ENCODE assay signal across 12 cellular contexts in genomic region chr21:42461881-42462877, GRCh38. TPM values are rescaled to one million over a fixed set of nuclear protein-coding genes. Genes with fewer than 3 reads are reported as not detected.
DNase-seq lines count a peak whose midpoint lies in the region; ATAC-seq and TF ChIP-seq lines count a peak whose summit lies in the region.
"Had no signal": no experiment of that assay in that cellular context is flagged by ENCODE, and none has a peak within 500 bp of the region (broad histone marks: within the 10 kb centered on the region; RNA-seq: fewer than 3 reads in every experiment).

No MANE protein-coding gene starts in this region.

- no peaks in the 10 kb centered on the region for H3K27me3 ChIP-seq in HUES6 (ENCODE audit: control insufficient read depth, insufficient read depth, low read length)
- H3K27me3 ChIP-seq in left lung, result no peaks in the 10 kb centered on the region
- H3K27me3 ChIP-seq: adrenal gland had no signal

- H3K9me3 ChIP-seq in HUES6 (ENCODE audit: control insufficient read depth, insufficient read depth, low read depth, low read length) (peaks cover 18% of the 10 kb centered on the region), OCI-LY7 (ENCODE audit: low read length) (peaks cover 9% of the 10 kb centered on the region; the same call in 1 of the 2 replicates), left lung (no peaks in the 10 kb centered on the region)
- H3K9me3 ChIP-seq: adrenal gland had no signal

- H3K27ac ChIP-seq in HUES6 (ENCODE audit: low read depth, low read length), result peak overlapping the region; percentile 22; the same call in 1 of the 2 replicates
- H3K27ac ChIP-seq in OCI-LY7 (ENCODE audit: low read depth, low read length, poor library complexity, severe bottlenecking), result peak overlapping the region; percentile 83
- no peak overlapping the region for H3K27ac ChIP-seq in left lung
- H3K27ac ChIP-seq: adrenal gland had no signal

- H3K4me1 ChIP-seq in HUES6 (ENCODE audit: control insufficient read depth, insufficient read depth, low read length), result peaks cover 36% of the 10 kb centered on the region
- H3K4me1 ChIP-seq in OCI-LY7 (ENCODE audit: insufficient read depth, low read length, poor library complexity, severe bottlenecking), result peaks cover 76% of the 10 kb centered on the region
- H3K4me1 ChIP-seq in left lung, result peaks cover 0 to 12% of the 10 kb centered on the region in 2 donors
- H3K4me1 ChIP-seq: adrenal gland had no signal

- POLR2A ChIA-PET in OCI-LY7 (lab: Charles Lee), result interaction anchor here (0.6 to 2.1 kb wide), 5 partner anchors 11 to 226 kb away, joined by 3 to 13 read pairs (median 4); no protein-coding TSS in a partner anchor

- H3K9ac ChIP-seq in HUES6 (ENCODE audit: low read length), result peak overlapping the region; percentile 45

- BruUV-seq in OCI-LY7 (replicated peaks; lab: Mats Ljungman, UMichigan), result no TSS peak

- H3K36me3 ChIP-seq in HUES6 (ENCODE audit: control insufficient read depth, insufficient read depth, low read length) (no peaks in the 10 kb centered on the region), OCI-LY7 (ENCODE audit: insufficient read depth, low read length) (no peaks in the 10 kb centered on the region; the same call in 1 of the 2 replicates), left lung (no peaks in the 10 kb centered on the region)
- H3K36me3 ChIP-seq: adrenal gland had no signal

- H3K79me2 ChIP-seq in OCI-LY7 (ENCODE audit: insufficient read depth, low read depth, low read length), result no peaks in the 10 kb centered on the region

- TF ChIP-seq CTCF in OCI-LY7 (conservative IDR thresholded peaks at IDR 0.05; ENCODE audit: low read length) (no peak), left lung (IDR thresholded peaks at IDR 0.05) (no peak)

- peak overlapping the region; percentile 79; the same call in 1 of the 2 replicates for H2AFZ ChIP-seq in OCI-LY7 (ENCODE audit: low read length)

- CTCF ChIA-PET in OCI-LY7 (lab: Charles Lee; ENCODE audit: unreplicated experiment), result interaction anchor here (0.6 to 1.3 kb wide), 2 partner anchors 73 to 74 kb away, joined by 3 to 4 read pairs; no protein-coding TSS in a partner anchor

- no peaks in the 10 kb centered on the region for H4K20me1 ChIP-seq in OCI-LY7 (ENCODE audit: insufficient read depth, low read length)

- ATAC-seq in left lung (peak; percentile 55), GM19351 (IDR thresholded peaks at IDR 0.05; ENCODE audit: unreplicated experiment) (no peak), HG03469 (IDR thresholded peaks at IDR 0.05; ENCODE audit: unreplicated experiment) (no peak), HG02588 (IDR thresholded peaks at IDR 0.05; ENCODE audit: unreplicated experiment) (no peak)
- ATAC-seq: Panc1 had no signal

- peak overlapping the region; percentile 96 for H3K4me2 ChIP-seq in OCI-LY7 (ENCODE audit: low read length)
- H3K4me2 ChIP-seq: smooth muscle cell had no signal

- peak; percentile 57 for DNase-seq in COR-L47 (lab: John Stamatoyannopoulos, UW)
- peak; percentile 66 for DNase-seq in OCI-LY7 (ENCODE audit: low spot score)
- DNase-seq in left lung, result no peak
- DNase-seq in midbrain (lab: John Stamatoyannopoulos, UW), result no peak

- H3K9me2 ChIP-seq in OCI-LY7 (ENCODE audit: insufficient read depth, low read length), result no peaks in the 10 kb centered on the region

- intact Hi-C loops in OCI-LY7 (cut with micrococcal nuclease; ENCODE audit: unreplicated experiment) (loop anchor here (2.0 to 10.0 kb wide), 6 partner anchors 35 to 597 kb away; partner anchors contain the start of gene RSPH1), left lung (cut with DNase I) (no loop called here)

- 0 out of 2 replicates have a peak overlapping the region, but pooled peaks have one; percentile 16 for H3K4me3 ChIP-seq in HUES6 (ENCODE audit: low read depth, low read length)
- H3K4me3 ChIP-seq in OCI-LY7 (ENCODE audit: low read depth, low read length, poor library complexity, severe bottlenecking), result peak overlapping the region; percentile 60
- no peak overlapping the region for H3K4me3 ChIP-seq in left lung
- H3K4me3 ChIP-seq: adrenal gland, smooth muscle cell had no signal

RNA-seq across cellular contexts. Expression of gene RSPH1, which starts 33.8 kb away (rescaled TPM):
- 1.9 and 3.9 TPM in 2 replicates for total RNA-seq in OCI-LY7 (2014; rRNA removed; shearing (Covaris generic))
- 2.5 and 3.5 TPM in 2 replicates for total RNA-seq in OCI-LY7 (2022)
- total RNA-seq in left lung, result 10 to 100 TPM in 1 of 2 donors, under 1 TPM in 1; 0.73 to 10.7 TPM
- total RNA-seq: glomerular endothelial cell, smooth muscle cell had no signal

RNA-seq across cellular contexts. Expression of gene SLC37A1, which starts 51.5 kb away (rescaled TPM):
- 20.5 and 27.6 TPM in 2 replicates for total RNA-seq in OCI-LY7 (2014; rRNA removed; shearing (Covaris generic))
- total RNA-seq in OCI-LY7 (2022) (22.5 and 29.4 TPM in 2 replicates), left lung (10 to 100 TPM; 22.4 to 26.8 TPM)

RNA-seq across cellular contexts. Expression of gene UBASH3A, which starts 58.5 kb away (rescaled TPM):
- not detected in 2 replicates for total RNA-seq in OCI-LY7 (2014; rRNA removed; shearing (Covaris generic))
- total RNA-seq in OCI-LY7 (2022) (not detected in 2 replicates), left lung (1 to 10 TPM in 1 of 2 donors, under 1 TPM in 1; 0.67 to 1.3 TPM)
- total RNA-seq: glomerular endothelial cell, smooth muscle cell had no signal

Comparison
In these comparisons a context has a peak if more than half of its experiments do, and no peak if none do; other contexts are left out.
1. DNase-seq: peak in COR-L47 (single experiment) and OCI-LY7 (single experiment); none in left lung (0 of 2) and midbrain (single experiment).
2. H3K27ac ChIP-seq: peak in HUES6 (single experiment) and OCI-LY7 (single experiment); none in left lung (0 of 2).
3. H3K4me3 ChIP-seq: peak in HUES6 (single experiment) and OCI-LY7 (single experiment); none in left lung (0 of 2).